Comparison of ENCODE assay signal across 12 cellular contexts in genomic region chr1:26277719-26278118, GRCh38. TPM values are rescaled to one million over a fixed set of nuclear protein-coding genes. Genes with fewer than 3 reads are reported as not detected.
A peak's percentile ranks its signal among the peaks of the same experiment; 100 is the strongest.
DNase-seq lines count a peak whose midpoint lies in the region; ATAC-seq and TF ChIP-seq lines count a peak whose summit lies in the region.
"Had no signal": no experiment of that assay in that cellular context is flagged by ENCODE, and none has a peak within 500 bp of the region (broad histone marks: within the 10 kb centered on the region; RNA-seq: fewer than 3 reads in every experiment).

No MANE protein-coding gene starts in this region.

- H3K4me3 ChIP-seq in breast epithelium: no peak overlapping the region

- H3K9me3 Mint-ChIP-seq in stimulated activated naive CD8-positive, alpha-beta T cell treated with anti-CD3 and anti-CD28 coated beads, Interleukin-15, Interleukin-2, amounts not matched to agents 100 ng/mL and 50 ng/mL, for 24 hours: no peaks in the 10 kb centered on the region
- no peaks in the 10 kb centered on the region for H3K9me3 Mint-ChIP-seq in natural killer cell
- H3K9me3 Mint-ChIP-seq: naive B cell had no signal

- no peak for DNase-seq in stimulated activated naive CD8-positive, alpha-beta T cell treated with anti-CD3 and anti-CD28 coated beads, Interleukin-15, Interleukin-2, amounts not matched to agents 100 U/mL and 50 U/mL, for 24 hours
- DNase-seq in breast epithelium (ENCODE audit: low spot score in 2 of 2) (no peak), natural killer cell (no peak), NCI-H2196 treated with DMSO at 0.1 percent for 48 hours (lab: John Stamatoyannopoulos, UW; ENCODE audit: unreplicated experiment) (no peak), dermis blood vessel endothelial cell (no peak)
- DNase-seq: KG1; naive B cell; NK-92 treated with Interleukin-12 subunit alpha and Interleukin-12 subunit beta, amount 100 ng/mL, for 24 hours had no signal

- H3K27me3 ChIP-seq in breast epithelium: no peaks in the 10 kb centered on the region

- H3K9me3 ChIP-seq in breast epithelium: no peaks in the 10 kb centered on the region

- H3K4me1 ChIP-seq in breast epithelium: peaks cover 11 to 28% of the 10 kb centered on the region in 2 donors

- ATAC-seq in stimulated activated naive CD8-positive, alpha-beta T cell treated with anti-CD3 and anti-CD28 coated beads, Interleukin-15, Interleukin-2, amounts not matched to agents 100 U/mL and 50 U/mL, for 24 hours: no peak
- ATAC-seq in natural killer cell (no peak), GM21515 (IDR thresholded peaks at IDR 0.05; ENCODE audit: unreplicated experiment) (no peak), HG02938 (IDR thresholded peaks at IDR 0.05; ENCODE audit: unreplicated experiment) (no peak)

- no peaks in the 10 kb centered on the region for H3K27me3 Mint-ChIP-seq in stimulated activated naive CD8-positive, alpha-beta T cell treated with anti-CD3 and anti-CD28 coated beads, Interleukin-15, Interleukin-2, amounts not matched to agents 100 ng/mL and 50 ng/mL, for 24 hours
- H3K27me3 Mint-ChIP-seq in natural killer cell (ENCODE audit: low read depth in 2 of 2): no peaks in the 10 kb centered on the region
- H3K27me3 Mint-ChIP-seq: naive B cell had no signal

- H3K27ac Mint-ChIP-seq in stimulated activated naive CD8-positive, alpha-beta T cell treated with anti-CD3 and anti-CD28 coated beads, Interleukin-15, Interleukin-2, amounts not matched to agents 100 ng/mL and 50 ng/mL, for 24 hours: peak overlapping the region; percentile 98
- H3K27ac Mint-ChIP-seq in natural killer cell: peak overlapping the region; percentile 82 to 86

- intact Hi-C loops in breast epithelium (cut with DNase I; ENCODE audit: low total_unique reads) (loop anchor here (5.0 kb wide), 1 partner anchor 45 kb away; no protein-coding TSS in a partner anchor), natural killer cell (cut with micrococcal nuclease) (loop anchor here (2.0 to 5.0 kb wide), 2 partner anchors 100 to 193 kb away; no protein-coding TSS in a partner anchor)

- TF ChIP-seq CTCF in breast epithelium (IDR thresholded peaks at IDR 0.05) (no peak), natural killer cell (IDR thresholded peaks at IDR 0.05) (no peak)

- no peaks in the 10 kb centered on the region for H3K36me3 ChIP-seq in breast epithelium

- no peak for TF ChIP-seq POLR2A in breast epithelium (IDR thresholded peaks at IDR 0.05)

- H3K4me3 Mint-ChIP-seq in stimulated activated naive CD8-positive, alpha-beta T cell treated with anti-CD3 and anti-CD28 coated beads, Interleukin-15, Interleukin-2, amounts not matched to agents 100 ng/mL and 50 ng/mL, for 24 hours: peak overlapping the region; percentile 87
- no peak overlapping the region for H3K4me3 Mint-ChIP-seq in natural killer cell

- H3K4me1 Mint-ChIP-seq in stimulated activated naive CD8-positive, alpha-beta T cell treated with anti-CD3 and anti-CD28 coated beads, Interleukin-15, Interleukin-2, amounts not matched to agents 100 ng/mL and 50 ng/mL, for 24 hours (ENCODE audit: low read depth): peaks cover 77% of the 10 kb centered on the region
- peaks cover 57 to 68% of the 10 kb centered on the region in 2 donors for H3K4me1 Mint-ChIP-seq in natural killer cell

- H3K27ac ChIP-seq in breast epithelium: peak overlapping the region; percentile 95 to 97

- H3K36me3 Mint-ChIP-seq in stimulated activated naive CD8-positive, alpha-beta T cell treated with anti-CD3 and anti-CD28 coated beads, Interleukin-15, Interleukin-2, amounts not matched to agents 100 ng/mL and 50 ng/mL, for 24 hours (ENCODE audit: low read depth): peaks cover 68% of the 10 kb centered on the region
- H3K36me3 Mint-ChIP-seq in natural killer cell: no peaks in the 10 kb centered on the region

RNA-seq across cellular contexts. Expression of gene SH3BGRL3, which starts 2.2 kb away (rescaled TPM):
- total RNA-seq in breast epithelium: 10 to 100 TPM; 27.5 to 55.7 (median 50.1) TPM
- total RNA-seq in natural killer cell: 100 to 1,000 TPM; 396 to 488 (median 437) TPM
- 10.4 and 23.8 TPM in 2 replicates for total RNA-seq in dermis blood vessel endothelial cell

RNA-seq across cellular contexts. Expression of gene UBXN11, which starts 28.7 kb away (rescaled TPM):
- total RNA-seq in breast epithelium (10 to 100 TPM; 15.0 to 25.5 (median 24.9) TPM), natural killer cell (10 to 100 TPM; 22.7 to 32.0 (median 31.7) TPM), dermis blood vessel endothelial cell (2.3 and 3.6 TPM in 2 replicates)

RNA-seq across cellular contexts. Expression of gene CD52, which starts 40.0 kb away (rescaled TPM):
- 10 to 100 TPM in 2 of 3 donors, 1 to 10 TPM in 1; 8.3 to 12.8 (median 12.3) TPM for total RNA-seq in breast epithelium
- 100 to 1,000 TPM; 454 to 485 (median 482) TPM for total RNA-seq in natural killer cell
- not detected in 2 replicates for total RNA-seq in dermis blood vessel endothelial cell
- total RNA-seq: epithelial cell of proximal tubule had no signal

RNA-seq across cellular contexts. Expression of gene CEP85, which starts 43.7 kb away (rescaled TPM):
- total RNA-seq in breast epithelium (10 to 100 TPM in 1 of 3 donors, 1 to 10 TPM in 2; 4.8 to 11.7 (median 7.5) TPM), natural killer cell (10 to 100 TPM; 13.0 to 20.4 (median 18.0) TPM), dermis blood vessel endothelial cell (10.2 and 13.9 TPM in 2 replicates)

Comparison
In these comparisons a context has a peak if more than half of its experiments do, and no peak if none do; other contexts are left out.
1. RNA of gene SH3BGRL3, which starts 2.2 kb away (total RNA-seq): 396 to 488 TPM in natural killer cell; 27.5 to 55.7 TPM in breast epithelium and 10.4 to 23.8 TPM in dermis blood vessel endothelial cell; every median in the first group is over 4 times any median in the second.
2. RNA of gene CD52, which starts 40.0 kb away (total RNA-seq): 454 to 485 TPM in natural killer cell; 8.3 to 12.8 TPM in breast epithelium and not detected in dermis blood vessel endothelial cell; every median in the first group is over 10 times any median in the second.